Comparison of ENCODE assay signal across 32 cellular contexts in genomic region chr5:2574155-2574554, GRCh38.
"Had no signal": no experiment of that assay in that cellular context is flagged by ENCODE, and none has a peak within 500 bp of the region (broad histone marks: within the 10 kb centered on the region; RNA-seq: fewer than 3 reads in every experiment).

No MANE protein-coding gene starts in this region.

- H3K4me1 ChIP-seq: Peyer's patch had no signal

- H3K9me3 ChIP-seq: Peyer's patch had no signal

- ATAC-seq: activated CD8-positive, alpha-beta memory T cell treated with anti-CD3 and anti-CD28 coated beads, Interleukin-2, amount 10 ng/mL, durations not matched to agents 7 days and 5 days; activated T-helper 17 cell treated with anti-CD3 and anti-CD28 coated beads, Interleukin-2, amount 50 U/mL, for 72 hours; K562; PC-3 had no signal

- H3K4me3 Mint-ChIP-seq: activated CD4-positive, alpha-beta memory T cell treated with anti-CD3 and anti-CD28 coated beads, Interleukin-2, amount 10 ng/mL, durations not matched to agents 7 days and 5 days; activated CD8-positive, alpha-beta memory T cell treated with anti-CD3 and anti-CD28 coated beads, Interleukin-2, amount 10 ng/mL, durations not matched to agents 7 days and 5 days; activated naive CD8-positive, alpha-beta T cell treated with anti-CD3 and anti-CD28 coated beads for 36 hours; activated T-helper 17 cell treated with anti-CD3 and anti-CD28 coated beads, Interleukin-2, amount 50 U/mL, for 72 hours had no signal

- H3K36me3 Mint-ChIP-seq: activated naive CD8-positive, alpha-beta T cell treated with anti-CD3 and anti-CD28 coated beads for 36 hours had no signal

- H3K27ac Mint-ChIP-seq: activated CD4-positive, alpha-beta memory T cell treated with anti-CD3 and anti-CD28 coated beads, Interleukin-2, amount 10 ng/mL, durations not matched to agents 7 days and 5 days; activated CD8-positive, alpha-beta memory T cell treated with anti-CD3 and anti-CD28 coated beads, Interleukin-2, amount 10 ng/mL, durations not matched to agents 7 days and 5 days; activated naive CD8-positive, alpha-beta T cell treated with anti-CD3 and anti-CD28 coated beads for 36 hours; activated T-helper 17 cell treated with anti-CD3 and anti-CD28 coated beads, Interleukin-2, amount 50 U/mL, for 72 hours had no signal

- H3K36me3 ChIP-seq: brain microvascular endothelial cell, Peyer's patch, WERI-Rb-1 had no signal

- H3K9me3 Mint-ChIP-seq: activated naive CD8-positive, alpha-beta T cell treated with anti-CD3 and anti-CD28 coated beads for 36 hours; activated T-helper 17 cell treated with anti-CD3 and anti-CD28 coated beads, Interleukin-2, amount 50 U/mL, for 72 hours had no signal

- H3K4me1 Mint-ChIP-seq: activated CD4-positive, alpha-beta memory T cell treated with anti-CD3 and anti-CD28 coated beads, Interleukin-2, amount 10 ng/mL, durations not matched to agents 7 days and 5 days; activated CD8-positive, alpha-beta memory T cell treated with anti-CD3 and anti-CD28 coated beads, Interleukin-2, amount 10 ng/mL, durations not matched to agents 7 days and 5 days; activated naive CD8-positive, alpha-beta T cell treated with anti-CD3 and anti-CD28 coated beads for 36 hours; activated T-helper 17 cell treated with anti-CD3 and anti-CD28 coated beads, Interleukin-2, amount 50 U/mL, for 72 hours had no signal

- H3K27ac ChIP-seq: brain microvascular endothelial cell, Peyer's patch, WERI-Rb-1 had no signal

- H3K27me3 Mint-ChIP-seq: activated CD4-positive, alpha-beta memory T cell treated with anti-CD3 and anti-CD28 coated beads, Interleukin-2, amount 10 ng/mL, durations not matched to agents 7 days and 5 days; activated CD8-positive, alpha-beta memory T cell treated with anti-CD3 and anti-CD28 coated beads, Interleukin-2, amount 10 ng/mL, durations not matched to agents 7 days and 5 days; activated naive CD8-positive, alpha-beta T cell treated with anti-CD3 and anti-CD28 coated beads for 36 hours had no signal

- DNase-seq: activated CD4-positive, alpha-beta memory T cell treated with anti-CD3 and anti-CD28 coated beads, Interleukin-2, amount 10 ng/mL, durations not matched to agents 7 days and 5 days; activated CD4-positive, alpha-beta T cell treated with anti-CD3 and anti-CD28 coated beads for 1 hour; activated CD4-positive, alpha-beta T cell treated with anti-CD3 and anti-CD28 coated beads for 48 hours; activated CD4-positive, CD25-positive, alpha-beta regulatory T cell; activated CD8-positive, alpha-beta memory T cell treated with anti-CD3 and anti-CD28 coated beads for 24 hours; activated CD8-positive, alpha-beta memory T cell treated with anti-CD3 and anti-CD28 coated beads, Interleukin-2, amount 10 ng/mL, durations not matched to agents 7 days and 5 days; activated CD8-positive, alpha-beta memory T cell treated with anti-CD3 and anti-CD28 coated beads, Interleukin-2, amount 50 U/mL, for 48 hours; activated effector memory CD4-positive, alpha-beta T cell treated with anti-CD3 and anti-CD28 coated beads, Interleukin-2, amount 50 U/mL, for 16 hours; activated naive CD4-positive, alpha-beta T cell; activated naive CD4-positive, alpha-beta T cell treated with anti-CD3 and anti-CD28 coated beads, Interleukin-2, amount 50 U/mL, for 16 hours; activated naive CD8-positive, alpha-beta T cell treated with anti-CD3 and anti-CD28 coated beads for 36 hours; activated T-cell treated with anti-CD3 and anti-CD28 coated beads, Interleukin-2, amount 50 U/mL, for 48 hours; amniotic stem cell; aorta; brain microvascular endothelial cell; central memory CD4-positive, alpha-beta T cell; IMR-90; NCI-H1105 treated with DMSO at 0.1 percent for 48 hours; NCI-H1436 treated with DMSO at 0.1 percent for 48 hours; NCI-H1694 treated with DMSO at 0.1 percent for 48 hours; NCI-H2029 treated with DMSO at 0.1 percent for 48 hours; NCI-H2227 treated with DMSO at 0.1 percent for 48 hours; NCI-H524 treated with DMSO at 0.1 percent for 48 hours; NK-92 treated with Interleukin-12 subunit alpha and Interleukin-12 subunit beta, amount 100 ng/mL, for 24 hours; PC-3; Peyer's patch; Right ventricle myocardium superior; RPMI8226; T1000; WERI-Rb-1 had no signal

- H3K27me3 ChIP-seq: brain microvascular endothelial cell, Peyer's patch had no signal

- H3K4me3 ChIP-seq: K562, Peyer's patch had no signal
